ENCODE assay signal across 8 cellular contexts in the genomic region with DNA sequence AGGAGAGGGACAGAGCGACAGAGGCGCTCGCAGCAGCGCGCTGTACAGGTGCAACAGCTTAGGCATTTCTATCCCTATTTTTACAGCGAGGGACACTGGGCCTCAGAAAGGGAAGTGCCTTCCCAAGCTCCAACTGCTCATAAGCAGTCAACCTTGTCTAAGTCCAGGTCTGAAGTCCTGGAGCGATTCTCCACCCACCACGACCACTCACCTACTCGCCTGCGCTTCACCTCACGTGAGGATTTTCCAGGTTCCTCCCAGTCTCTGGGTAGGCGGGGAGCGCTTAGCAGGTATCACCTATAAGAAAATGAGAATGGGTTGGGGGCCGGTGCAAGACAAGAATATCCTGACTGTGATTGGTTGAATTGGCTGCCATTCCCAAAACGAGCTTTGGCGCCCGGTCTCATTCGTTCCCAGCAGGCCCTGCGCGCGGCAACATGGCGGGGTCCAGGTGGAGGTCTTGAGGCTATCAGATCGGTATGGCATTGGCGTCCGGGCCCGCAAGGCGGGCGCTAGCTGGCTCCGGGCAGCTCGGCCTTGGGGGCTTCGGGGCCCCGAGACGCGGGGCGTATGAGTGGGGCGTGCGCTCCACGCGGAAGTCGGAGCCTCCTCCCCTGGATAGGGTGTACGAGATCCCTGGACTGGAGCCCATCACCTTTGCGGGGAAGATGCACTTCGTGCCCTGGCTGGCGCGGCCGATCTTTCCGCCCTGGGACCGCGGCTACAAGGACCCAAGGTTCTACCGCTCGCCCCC. TPM values are rescaled to one million over a fixed set of nuclear protein-coding genes. Genes with fewer than 3 reads are reported as not detected.
A peak's percentile ranks its signal among the peaks of the same experiment; 100 is the strongest.
DNase-seq lines count a peak whose midpoint lies in the region; ATAC-seq, FAIRE-seq and TF ChIP-seq lines count a peak whose summit lies in the region.

A gene with protein sequence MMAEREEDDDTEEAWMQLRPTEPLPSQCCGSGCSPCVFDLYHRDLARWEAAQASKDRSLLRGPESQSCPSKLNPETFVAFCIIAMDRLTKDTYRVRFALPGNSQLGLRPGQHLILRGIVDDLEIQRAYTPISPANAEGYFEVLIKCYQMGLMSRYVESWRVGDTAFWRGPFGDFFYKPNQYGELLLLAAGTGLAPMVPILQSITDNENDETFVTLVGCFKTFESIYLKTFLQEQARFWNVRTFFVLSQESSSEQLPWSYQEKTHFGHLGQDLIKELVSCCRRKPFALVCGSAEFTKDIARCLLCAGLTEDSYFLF (minus strand): TSS at position 266 of the 754 bp plus-strand sequence. CDS start 4,414 bp downstream, outside the sequence.
A gene (plus strand): TSS at position 403 of the 754 bp plus-strand sequence. CDS start 77 bp downstream, at position 480.

- H3K27me3 Mint-ChIP-seq in Calu3 (ENCODE audit: unreplicated experiment), result no peaks in the 10 kb centered on the region
- H3K27me3 Mint-ChIP-seq in activated CD8-positive, alpha-beta memory T cell treated with anti-CD3 and anti-CD28 coated beads, Interleukin-2, amount 10 ng/mL, durations not matched to agents 7 days and 5 days, result no peaks in the 10 kb centered on the region

- H3K27me3 ChIP-seq in HUES48 (ENCODE audit: control insufficient read depth, insufficient read depth, low read length) (no peaks in the 10 kb centered on the region), NT2/D1 (ENCODE audit: insufficient read depth, insufficient read length) (no peaks in the 10 kb centered on the region)

- peak within 1 kb of the TSS; percentile 67 for H3K27ac ChIP-seq in HUES48 (ENCODE audit: low read depth, low read length)

- no peaks in the 10 kb centered on the region for H3K9me3 ChIP-seq in HUES48 (ENCODE audit: control insufficient read depth, insufficient read depth, low read length)
- no peaks in the 10 kb centered on the region for H3K9me3 ChIP-seq in NT2/D1 (ENCODE audit: insufficient read depth, low read length)

- peaks cover 33% of the 10 kb centered on the region for H3K36me3 ChIP-seq in HUES48 (ENCODE audit: control insufficient read depth, insufficient read depth, low read length)
- H3K36me3 ChIP-seq in NT2/D1 (ENCODE audit: insufficient read depth, insufficient read length, low read length), result peaks cover 56% of the 10 kb centered on the region

- H3K36me3 Mint-ChIP-seq in Calu3 (ENCODE audit: insufficient read depth, unreplicated experiment), result peaks cover 29% of the 10 kb centered on the region
- peaks cover 6% of the 10 kb centered on the region for H3K36me3 Mint-ChIP-seq in activated CD8-positive, alpha-beta memory T cell treated with anti-CD3 and anti-CD28 coated beads, Interleukin-2, amount 10 ng/mL, durations not matched to agents 7 days and 5 days

- no peaks in the 10 kb centered on the region for H3K9me3 Mint-ChIP-seq in Calu3 (ENCODE audit: low read depth, unreplicated experiment)
- H3K9me3 Mint-ChIP-seq in activated CD8-positive, alpha-beta memory T cell treated with anti-CD3 and anti-CD28 coated beads, Interleukin-2, amount 10 ng/mL, durations not matched to agents 7 days and 5 days (ENCODE audit: low read depth), result no peaks in the 10 kb centered on the region

- peak within 1 kb of the TSS; percentile 77 for H3K27ac Mint-ChIP-seq in Calu3 (ENCODE audit: unreplicated experiment)
- H3K27ac Mint-ChIP-seq in activated CD8-positive, alpha-beta memory T cell treated with anti-CD3 and anti-CD28 coated beads, Interleukin-2, amount 10 ng/mL, durations not matched to agents 7 days and 5 days, result peak within 1 kb of the TSS; percentile 83

- BruUV-seq in Calu3 (replicated peaks; lab: Mats Ljungman, UMichigan), result no TSS peak

- ATAC-seq in GM21423 (IDR thresholded peaks at IDR 0.05; ENCODE audit: unreplicated experiment), result peak; percentile 97
- ATAC-seq in activated CD8-positive, alpha-beta memory T cell treated with anti-CD3 and anti-CD28 coated beads, Interleukin-2, amount 10 ng/mL, durations not matched to agents 7 days and 5 days, result peak; percentile 98

- peak; percentile 94 for DNase-seq in Calu3
- DNase-seq in NT2/D1 (ENCODE audit: low read depth, low spot score), result peak; percentile 99
- peak; percentile 95 for DNase-seq in activated CD8-positive, alpha-beta memory T cell treated with anti-CD3 and anti-CD28 coated beads, Interleukin-2, amount 10 ng/mL, durations not matched to agents 7 days and 5 days
- peak; percentile 94 for DNase-seq in mesenteric fat pad (ENCODE audit: low spot score)
- peak; percentile 75 for DNase-seq in stimulated activated CD8-positive, alpha-beta memory T cell treated with anti-CD3 and anti-CD28 coated beads, Interleukin-15, amount 100 ng/mL, for 1 hour (ENCODE audit: low read depth)

- peak; percentile 88 for FAIRE-seq in endometrium (lab: Jason Lieb, UNC)

- CTCF ChIA-PET in Calu3 (lab: Charles Lee), result interaction anchor here (0.5 to 1.3 kb wide), 12 partner anchors 10 to 656 kb away, joined by 3 to 6 read pairs (median 3); no protein-coding TSS in a partner anchor
- CTCF ChIA-PET in activated CD8-positive, alpha-beta memory T cell treated with anti-CD3 and anti-CD28 coated beads, Interleukin-2, amount 10 ng/mL, durations not matched to agents 7 days and 5 days (lab: Charles Lee), result interaction anchor here (1.3 to 6.0 kb wide), 6 partner anchors 18 to 299 kb away, joined by 3 to 27 read pairs (median 6); no protein-coding TSS in a partner anchor

- peak within 1 kb of the TSS; percentile 74 for H3K4me3 ChIP-seq in HUES48 (ENCODE audit: low read depth, low read length)
- H3K4me3 ChIP-seq in NT2/D1 (ENCODE audit: insufficient read length, low read depth), result peak within 1 kb of the TSS; percentile 99

- intact Hi-C loops in Calu3 (cut with micrococcal nuclease; ENCODE audit: unreplicated experiment), result loop anchor here (5.0 kb wide), 1 partner anchor 73 kb away; no protein-coding TSS in a partner anchor

- peak within 1 kb of the TSS; percentile 96 for H3K4me3 Mint-ChIP-seq in Calu3 (ENCODE audit: low read depth, unreplicated experiment)
- peak within 1 kb of the TSS; percentile 92 for H3K4me3 Mint-ChIP-seq in activated CD8-positive, alpha-beta memory T cell treated with anti-CD3 and anti-CD28 coated beads, Interleukin-2, amount 10 ng/mL, durations not matched to agents 7 days and 5 days

- H3K9ac ChIP-seq in HUES48 (ENCODE audit: low read depth, low read length), result peak within 1 kb of the TSS; percentile 88
- peak within 1 kb of the TSS; percentile 99 for H3K9ac ChIP-seq in NT2/D1 (ENCODE audit: insufficient read length, low read depth)

- peaks cover 27% of the 10 kb centered on the region for H3K4me1 Mint-ChIP-seq in Calu3 (ENCODE audit: low read depth, unreplicated experiment)
- peaks cover 34% of the 10 kb centered on the region for H3K4me1 Mint-ChIP-seq in activated CD8-positive, alpha-beta memory T cell treated with anti-CD3 and anti-CD28 coated beads, Interleukin-2, amount 10 ng/mL, durations not matched to agents 7 days and 5 days

- H3K4me1 ChIP-seq in HUES48 (ENCODE audit: control insufficient read depth, insufficient read depth, low read length), result peaks cover 5% of the 10 kb centered on the region
- H3K4me1 ChIP-seq in NT2/D1 (ENCODE audit: insufficient read depth, insufficient read length), result peaks cover 2% of the 10 kb centered on the region

- no peak for TF ChIP-seq CTCF in Calu3 (IDR thresholded peaks at IDR 0.05; ENCODE audit: unreplicated experiment)

RNA-seq across cellular contexts. Expression of the first gene that starts in this region (rescaled TPM):
- 12.9 and 14.5 TPM in 2 replicates for total RNA-seq in Calu3 (2022)
- 10 to 100 TPM; 14.5 to 17.0 TPM for total RNA-seq in activated CD8-positive, alpha-beta memory T cell treated with anti-CD3 and anti-CD28 coated beads, Interleukin-2, amount 10 ng/mL, durations not matched to agents 7 days and 5 days
- total RNA-seq in mesenteric fat pad, result 5.2 TPM

RNA-seq across cellular contexts. Expression of the second gene that starts in this region (rescaled TPM):
- total RNA-seq in Calu3 (2022) (94.2 and 105 TPM in 2 replicates), mesenteric fat pad (54.2 TPM)
- 100 to 1,000 TPM; 122 to 147 TPM for total RNA-seq in activated CD8-positive, alpha-beta memory T cell treated with anti-CD3 and anti-CD28 coated beads, Interleukin-2, amount 10 ng/mL, durations not matched to agents 7 days and 5 days

Comparison
In these comparisons a context has a peak if more than half of its experiments do, and no peak if none do; other contexts are left out.
1. Peak in every context shown above with its lines: DNase-seq, ATAC-seq, H3K4me3 ChIP-seq and H3K27ac ChIP-seq.